Comparison of ENCODE assay signal across 11 cellular contexts in genomic region chr12:129089576-129089975, GRCh38.
"Had no signal": no experiment of that assay in that cellular context is flagged by ENCODE, and none has a peak within 500 bp of the region (broad histone marks: within the 10 kb centered on the region; RNA-seq: fewer than 3 reads in every experiment).

No MANE protein-coding gene starts in this region.

- DNase-seq: GM23248, GOT3, H7, H9, HCEC 1CT, HFFc6 had no signal

- H3K36me3 ChIP-seq: HAP-1 had no signal

- ATAC-seq: GM23338, HCT116 had no signal

- H3K4me3 Mint-ChIP-seq: GM23338, H9, HFFc6 had no signal

- H3K4me1 Mint-ChIP-seq: GM23338, H9 had no signal

- H3K9ac ChIP-seq: GM23248 had no signal

- H3K4me3 ChIP-seq: GM23248, GM23338, HAP-1 had no signal

- FAIRE-seq: H1, H54 had no signal

- H3K4me2 ChIP-seq: GM23338 had no signal

- H3K27ac Mint-ChIP-seq: GM23338, H9, HFFc6 had no signal

- H3K9me3 ChIP-seq: HAP-1 had no signal

- H2AFZ ChIP-seq: GM23248, GM23338 had no signal

- H3K4me1 ChIP-seq: HAP-1 had no signal

- H3K27ac ChIP-seq: GM23248 had no signal
